ENCODE assay signal across 8 cellular contexts in the genomic region with DNA sequence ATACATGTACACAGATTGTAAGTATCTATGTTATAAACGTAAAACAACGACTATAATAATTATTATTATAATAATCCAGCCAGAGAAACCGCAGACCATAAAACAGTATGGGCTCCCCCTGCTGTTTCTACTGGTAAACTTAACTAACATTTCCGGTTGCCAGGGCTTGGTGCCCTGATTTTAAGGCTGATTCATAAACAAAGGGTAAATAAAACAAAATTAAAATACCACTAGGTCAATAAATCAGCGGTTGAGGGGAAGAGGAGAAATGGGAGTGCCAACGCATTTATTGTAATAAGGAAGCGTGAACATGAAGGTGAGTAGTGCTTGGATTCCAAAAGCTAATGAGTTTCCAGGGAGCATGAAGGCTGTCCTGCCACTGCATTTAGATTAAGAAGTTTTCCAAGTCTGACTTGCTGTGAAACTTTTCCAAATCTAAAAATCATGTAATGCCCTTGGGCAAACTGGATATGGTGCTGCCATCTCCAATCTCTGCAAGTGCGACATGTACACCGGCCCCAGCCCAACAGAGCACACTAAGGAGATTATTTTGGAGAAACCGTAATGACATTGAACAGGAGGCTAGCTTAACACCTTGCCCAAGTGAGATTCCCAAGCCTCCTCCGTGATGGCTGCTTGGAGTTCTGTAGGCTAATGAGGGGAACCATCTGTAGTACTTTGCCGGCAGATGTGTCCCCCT. TPM values are rescaled to one million over a fixed set of nuclear protein-coding genes. Genes with fewer than 3 reads are reported as not detected.
DNase-seq lines count a peak whose midpoint lies in the region; ATAC-seq and TF ChIP-seq lines count a peak whose summit lies in the region.

No MANE protein-coding gene starts in this region.

- no peaks in the 10 kb centered on the region for H3K36me3 ChIP-seq in kidney epithelial cell (ENCODE audit: control insufficient read depth, insufficient read depth, low read length)

- ATAC-seq in HG03521 (IDR thresholded peaks at IDR 0.05; ENCODE audit: unreplicated experiment): no peak

- DNase-seq in SIG-M5 treated with dmso at 0.1 percent for 504 hours (lab: John Stamatoyannopoulos, UW; ENCODE audit: unreplicated experiment) (peak; percentile 44), SIG-M5 (lab: John Stamatoyannopoulos, UW) (no peak), LNCaP clone FGC (ENCODE audit: low read depth) (no peak), kidney epithelial cell (ENCODE audit: low read depth) (no peak), epidermal melanocyte (ENCODE audit: insufficient read length, low spot score) (no peak), NCI-H1048 (lab: John Stamatoyannopoulos, UW) (no peak)

- peak; percentile 55 for TF ChIP-seq CTCF in LNCaP clone FGC (IDR thresholded peaks at IDR 0.05; ENCODE audit: control insufficient read depth, extremely low read depth, insufficient read depth)
- TF ChIP-seq CTCF in WI38 (IDR thresholded peaks at IDR 0.05; ENCODE audit: low read depth, low read length): peak; percentile 47
- TF ChIP-seq CTCF in kidney epithelial cell (IDR thresholded peaks at IDR 0.05; ENCODE audit: insufficient read depth, low read length, poor library complexity, severe bottlenecking): peak; percentile 64

- H3K4me3 ChIP-seq in LNCaP clone FGC (ENCODE audit: low read depth, low read length): no peak overlapping the region
- no peak overlapping the region for H3K4me3 ChIP-seq in WI38 (ENCODE audit: low read depth, low read length)
- H3K4me3 ChIP-seq in kidney epithelial cell (ENCODE audit: low read depth, low read length): no peak overlapping the region

- H3K27me3 ChIP-seq in kidney epithelial cell (ENCODE audit: control insufficient read depth, insufficient read depth, low read length): no peaks in the 10 kb centered on the region

RNA-seq across cellular contexts. Expression of gene HNRNPA3, which starts 50.7 kb away (rescaled TPM):
- 47.5 and 49.4 TPM in 2 replicates for total RNA-seq in kidney epithelial cell
